ENCODE assay signal across 24 cellular contexts in the genomic region with DNA sequence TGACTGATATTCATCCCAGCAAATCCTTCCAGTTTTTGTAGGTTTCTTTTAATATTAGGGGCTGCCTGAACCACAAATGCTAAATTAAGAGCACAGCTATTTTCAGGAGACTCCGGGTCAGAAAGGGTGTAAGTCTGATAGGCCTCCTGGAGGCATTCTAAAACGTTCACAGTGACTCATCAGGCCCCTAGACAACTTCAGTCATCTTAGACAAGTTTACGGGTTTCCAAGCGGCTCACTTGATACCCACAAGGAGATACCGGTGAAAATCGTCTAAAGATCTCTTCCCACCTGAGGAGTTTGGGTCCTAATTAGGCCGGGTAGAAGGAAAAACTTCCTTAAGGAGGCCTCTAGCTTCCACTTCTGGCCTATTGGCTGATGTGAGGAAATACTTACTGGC.
"Had no signal": no experiment of that assay in that cellular context is flagged by ENCODE, and none has a peak within 500 bp of the region (broad histone marks: within the 10 kb centered on the region; RNA-seq: fewer than 3 reads in every experiment).

No MANE protein-coding gene starts in this region.

- H3K4me1 ChIP-seq: SJCRH30 had no signal

- FAIRE-seq: HTR-8/SVneo, K562, RCC 7860 had no signal

- H3K36me3 ChIP-seq: SJCRH30 had no signal

- H3K9me3 Mint-ChIP-seq: IgD-negative memory B cell had no signal

- H3K4me1 Mint-ChIP-seq: IgD-negative memory B cell had no signal

- H3K27ac ChIP-seq: HL-60, KMS-11, SJCRH30 had no signal

- H3K4me3 Mint-ChIP-seq: IgD-negative memory B cell had no signal

- H3K4me3 ChIP-seq: K562, SJCRH30 had no signal

- H3K4me2 ChIP-seq: KMS-11 had no signal

- H3K9ac ChIP-seq: KMS-11 had no signal

- H3K27me3 ChIP-seq: SJCRH30 had no signal

- H3K36me3 Mint-ChIP-seq: IgD-negative memory B cell had no signal

- H3K9me3 ChIP-seq: SJCRH30 had no signal

- ATAC-seq: K562, Right ventricle myocardium inferior, SK-N-SH treated with all-trans-retinoic acid at 6 μM for 48 hours had no signal

- DNase-seq: Kasumi-1, MM.1S, NCI-H1092 treated with DMSO at 0.1 percent for 48 hours, NCI-H1436, NCI-H187, NCI-H2029, NCI-H2081 treated with DMSO at 0.1 percent for 48 hours, NCI-H2171, NCI-H226, NCI-H446, NCI-H510A, NCI-H524 treated with DMSO at 0.1 percent for 48 hours, NCI-H69, NCI-H774, SHP77 treated with DMSO at 0.1 percent for 48 hours, SJCRH30 had no signal

- H3K27ac Mint-ChIP-seq: IgD-negative memory B cell had no signal
